1 cellular context compared by ENCODE assay signal in genomic region chr11:1050581-1051355, GRCh38.
TF ChIP-seq lines count a peak whose summit lies in the region.

No MANE protein-coding gene starts in this region.

TF ChIP-seq in GM12878, 131 proteins besides CTCF, POLR2A, EP300 and RAD21 (continued from another document):
- TF ChIP-seq TCF3 (IDR thresholded peaks at IDR 0.05; ENCODE audit: borderline replicate concordance, insufficient read depth, low read depth, low read length), result peak; percentile 46; the same call in 1 of the 2 replicates
- no peak for TF ChIP-seq FOS (IDR thresholded peaks at IDR 0.05; ENCODE audit: borderline replicate concordance, extremely low read depth, insufficient read length)
- no peak for TF ChIP-seq ATF7 (IDR thresholded peaks at IDR 0.05; ENCODE audit: low read depth)
- TF ChIP-seq ZNF592 (IDR thresholded peaks at IDR 0.05), result 0 out of 2 replicates have a peak, but pooled peaks have one; percentile 31
